ENCODE assay signal across 1 cellular context in the genomic region with DNA sequence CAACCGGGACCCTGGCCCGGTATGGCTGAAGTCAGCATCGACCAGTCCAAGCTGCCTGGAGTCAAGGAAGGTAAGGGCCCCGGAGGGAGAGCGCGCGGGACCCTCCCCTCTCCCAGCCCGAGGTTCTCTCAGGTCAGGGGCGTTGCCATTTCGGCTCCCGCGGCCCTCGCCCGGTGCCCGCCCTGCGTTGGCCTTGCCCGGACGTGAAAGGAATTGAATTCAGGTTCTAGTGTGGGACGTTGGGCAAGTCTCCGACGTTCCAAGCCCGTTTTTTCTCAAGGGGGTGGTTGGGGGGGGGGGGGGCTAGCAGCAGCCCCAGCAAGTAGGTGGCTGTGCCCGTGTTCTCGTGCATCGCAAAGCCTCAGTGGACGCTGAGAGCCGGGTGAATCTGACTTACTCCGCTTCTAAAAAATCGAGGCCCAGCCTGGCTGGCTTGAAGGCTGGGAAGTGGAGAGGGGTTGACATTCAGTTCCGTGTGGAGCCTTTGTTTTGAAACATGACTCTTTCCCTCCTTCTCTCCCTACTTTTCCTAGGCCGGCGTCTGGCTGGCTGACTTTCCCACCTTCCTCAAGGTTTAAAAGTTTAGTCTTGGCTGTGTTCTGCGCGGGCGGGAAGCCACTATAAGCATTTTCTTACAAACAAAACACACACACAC.
TF ChIP-seq lines count a peak whose summit lies in the region.

No MANE protein-coding gene starts in this region.

TF ChIP-seq in HepG2, 621 proteins besides CTCF, POLR2A, EP300 and RAD21 (continued from another document):
- TF ChIP-seq ZNF251 (CRISPR knock-in tag; IDR thresholded peaks at IDR 0.05) (no peak), MAZ (IDR thresholded peaks at IDR 0.05; ENCODE audit: borderline replicate concordance, low read depth, low read length) (no peak), MAZ (CRISPR knock-in tag; IDR thresholded peaks at IDR 0.05; ENCODE audit: low read depth) (no peak), ZNF644 (CRISPR knock-in tag; IDR thresholded peaks at IDR 0.05; ENCODE audit: low read depth) (no peak), ZNF670 (CRISPR knock-in tag; IDR thresholded peaks at IDR 0.05; ENCODE audit: borderline replicate concordance) (no peak), NR3C1 (CRISPR knock-in tag; IDR thresholded peaks at IDR 0.05) (no peak), PCBP1 (IDR thresholded peaks at IDR 0.05; ENCODE audit: borderline replicate concordance, low read depth, low read length) (peak; percentile 59; the same call in 1 of the 2 replicates), SMAD9 (CRISPR knock-in tag; IDR thresholded peaks at IDR 0.05) (no peak), ZSCAN9 (CRISPR knock-in tag; IDR thresholded peaks at IDR 0.05; ENCODE audit: borderline replicate concordance) (no peak), KDM5A (IDR thresholded peaks at IDR 0.05; ENCODE audit: borderline replicate concordance, low read length) (peak; percentile 13; the same call in 1 of the 2 replicates), ZNF616 (CRISPR knock-in tag; IDR thresholded peaks at IDR 0.05; ENCODE audit: low read depth) (no peak), ZBTB8A (CRISPR knock-in tag; IDR thresholded peaks at IDR 0.05; ENCODE audit: borderline replicate concordance, low read depth) (no peak), ZSCAN29 (CRISPR knock-in tag; conservative IDR thresholded peaks at IDR 0.05) (no peak), ZKSCAN8 (CRISPR knock-in tag; IDR thresholded peaks at IDR 0.05; ENCODE audit: borderline replicate concordance) (no peak; the same call in 1 of the 2 replicates), NCOA5 (CRISPR knock-in tag; IDR thresholded peaks at IDR 0.05) (no peak)
- TF ChIP-seq, protein P1, sequence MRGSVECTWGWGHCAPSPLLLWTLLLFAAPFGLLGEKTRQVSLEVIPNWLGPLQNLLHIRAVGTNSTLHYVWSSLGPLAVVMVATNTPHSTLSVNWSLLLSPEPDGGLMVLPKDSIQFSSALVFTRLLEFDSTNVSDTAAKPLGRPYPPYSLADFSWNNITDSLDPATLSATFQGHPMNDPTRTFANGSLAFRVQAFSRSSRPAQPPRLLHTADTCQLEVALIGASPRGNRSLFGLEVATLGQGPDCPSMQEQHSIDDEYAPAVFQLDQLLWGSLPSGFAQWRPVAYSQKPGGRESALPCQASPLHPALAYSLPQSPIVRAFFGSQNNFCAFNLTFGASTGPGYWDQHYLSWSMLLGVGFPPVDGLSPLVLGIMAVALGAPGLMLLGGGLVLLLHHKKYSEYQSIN (CRISPR knock-in tag; IDR thresholded peaks at IDR 0.05; ENCODE audit: borderline replicate concordance): no peak
- TF ChIP-seq, protein P2, sequence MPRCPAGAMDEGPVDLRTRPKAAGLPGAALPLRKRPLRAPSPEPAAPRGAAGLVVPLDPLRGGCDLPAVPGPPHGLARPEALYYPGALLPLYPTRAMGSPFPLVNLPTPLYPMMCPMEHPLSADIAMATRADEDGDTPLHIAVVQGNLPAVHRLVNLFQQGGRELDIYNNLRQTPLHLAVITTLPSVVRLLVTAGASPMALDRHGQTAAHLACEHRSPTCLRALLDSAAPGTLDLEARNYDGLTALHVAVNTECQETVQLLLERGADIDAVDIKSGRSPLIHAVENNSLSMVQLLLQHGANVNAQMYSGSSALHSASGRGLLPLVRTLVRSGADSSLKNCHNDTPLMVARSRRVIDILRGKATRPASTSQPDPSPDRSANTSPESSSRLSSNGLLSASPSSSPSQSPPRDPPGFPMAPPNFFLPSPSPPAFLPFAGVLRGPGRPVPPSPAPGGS (CRISPR knock-in tag; IDR thresholded peaks at IDR 0.05): 0 out of 2 replicates have a peak, but pooled peaks have one; percentile 3
- TF ChIP-seq, protein P3, sequence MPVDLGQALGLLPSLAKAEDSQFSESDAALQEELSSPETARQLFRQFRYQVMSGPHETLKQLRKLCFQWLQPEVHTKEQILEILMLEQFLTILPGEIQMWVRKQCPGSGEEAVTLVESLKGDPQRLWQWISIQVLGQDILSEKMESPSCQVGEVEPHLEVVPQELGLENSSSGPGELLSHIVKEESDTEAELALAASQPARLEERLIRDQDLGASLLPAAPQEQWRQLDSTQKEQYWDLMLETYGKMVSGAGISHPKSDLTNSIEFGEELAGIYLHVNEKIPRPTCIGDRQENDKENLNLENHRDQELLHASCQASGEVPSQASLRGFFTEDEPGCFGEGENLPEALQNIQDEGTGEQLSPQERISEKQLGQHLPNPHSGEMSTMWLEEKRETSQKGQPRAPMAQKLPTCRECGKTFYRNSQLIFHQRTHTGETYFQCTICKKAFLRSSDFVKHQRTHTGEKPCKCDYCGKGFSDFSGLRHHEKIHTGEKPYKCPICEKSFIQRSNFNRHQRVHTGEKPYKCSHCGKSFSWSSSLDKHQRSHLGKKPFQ (CRISPR knock-in tag; IDR thresholded peaks at IDR 0.05; ENCODE audit: insufficient replicate concordance): peak; percentile 47
- TF ChIP-seq, protein P4, sequence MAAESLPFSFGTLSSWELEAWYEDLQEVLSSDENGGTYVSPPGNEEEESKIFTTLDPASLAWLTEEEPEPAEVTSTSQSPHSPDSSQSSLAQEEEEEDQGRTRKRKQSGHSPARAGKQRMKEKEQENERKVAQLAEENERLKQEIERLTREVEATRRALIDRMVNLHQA (CRISPR knock-in tag; IDR thresholded peaks at IDR 0.05): no peak
- TF ChIP-seq, protein P5, sequence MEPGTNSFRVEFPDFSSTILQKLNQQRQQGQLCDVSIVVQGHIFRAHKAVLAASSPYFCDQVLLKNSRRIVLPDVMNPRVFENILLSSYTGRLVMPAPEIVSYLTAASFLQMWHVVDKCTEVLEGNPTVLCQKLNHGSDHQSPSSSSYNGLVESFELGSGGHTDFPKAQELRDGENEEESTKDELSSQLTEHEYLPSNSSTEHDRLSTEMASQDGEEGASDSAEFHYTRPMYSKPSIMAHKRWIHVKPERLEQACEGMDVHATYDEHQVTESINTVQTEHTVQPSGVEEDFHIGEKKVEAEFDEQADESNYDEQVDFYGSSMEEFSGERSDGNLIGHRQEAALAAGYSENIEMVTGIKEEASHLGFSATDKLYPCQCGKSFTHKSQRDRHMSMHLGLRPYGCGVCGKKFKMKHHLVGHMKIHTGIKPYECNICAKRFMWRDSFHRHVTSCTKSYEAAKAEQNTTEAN (CRISPR knock-in tag; conservative IDR thresholded peaks at IDR 0.05): 0 out of 2 replicates have a peak, but pooled peaks have one; percentile 8
- TF ChIP-seq, protein P6, sequence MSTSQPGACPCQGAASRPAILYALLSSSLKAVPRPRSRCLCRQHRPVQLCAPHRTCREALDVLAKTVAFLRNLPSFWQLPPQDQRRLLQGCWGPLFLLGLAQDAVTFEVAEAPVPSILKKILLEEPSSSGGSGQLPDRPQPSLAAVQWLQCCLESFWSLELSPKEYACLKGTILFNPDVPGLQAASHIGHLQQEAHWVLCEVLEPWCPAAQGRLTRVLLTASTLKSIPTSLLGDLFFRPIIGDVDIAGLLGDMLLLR (CRISPR knock-in tag; IDR thresholded peaks at IDR 0.05): no peak
- TF ChIP-seq, protein P7, sequence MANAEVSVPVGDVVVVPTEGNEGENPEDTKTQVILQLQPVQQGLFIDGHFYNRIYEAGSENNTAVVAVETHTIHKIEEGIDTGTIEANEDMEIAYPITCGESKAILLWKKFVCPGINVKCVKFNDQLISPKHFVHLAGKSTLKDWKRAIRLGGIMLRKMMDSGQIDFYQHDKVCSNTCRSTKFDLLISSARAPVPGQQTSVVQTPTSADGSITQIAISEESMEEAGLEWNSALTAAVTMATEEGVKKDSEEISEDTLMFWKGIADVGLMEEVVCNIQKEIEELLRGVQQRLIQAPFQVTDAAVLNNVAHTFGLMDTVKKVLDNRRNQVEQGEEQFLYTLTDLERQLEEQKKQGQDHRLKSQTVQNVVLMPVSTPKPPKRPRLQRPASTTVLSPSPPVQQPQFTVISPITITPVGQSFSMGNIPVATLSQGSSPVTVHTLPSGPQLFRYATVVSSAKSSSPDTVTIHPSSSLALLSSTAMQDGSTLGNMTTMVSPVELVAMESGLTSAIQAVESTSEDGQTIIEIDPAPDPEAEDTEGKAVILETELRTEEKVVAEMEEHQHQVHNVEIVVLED (CRISPR knock-in tag; IDR thresholded peaks at IDR 0.05; ENCODE audit: borderline replicate concordance): no peak
- TF ChIP-seq, protein P8, sequence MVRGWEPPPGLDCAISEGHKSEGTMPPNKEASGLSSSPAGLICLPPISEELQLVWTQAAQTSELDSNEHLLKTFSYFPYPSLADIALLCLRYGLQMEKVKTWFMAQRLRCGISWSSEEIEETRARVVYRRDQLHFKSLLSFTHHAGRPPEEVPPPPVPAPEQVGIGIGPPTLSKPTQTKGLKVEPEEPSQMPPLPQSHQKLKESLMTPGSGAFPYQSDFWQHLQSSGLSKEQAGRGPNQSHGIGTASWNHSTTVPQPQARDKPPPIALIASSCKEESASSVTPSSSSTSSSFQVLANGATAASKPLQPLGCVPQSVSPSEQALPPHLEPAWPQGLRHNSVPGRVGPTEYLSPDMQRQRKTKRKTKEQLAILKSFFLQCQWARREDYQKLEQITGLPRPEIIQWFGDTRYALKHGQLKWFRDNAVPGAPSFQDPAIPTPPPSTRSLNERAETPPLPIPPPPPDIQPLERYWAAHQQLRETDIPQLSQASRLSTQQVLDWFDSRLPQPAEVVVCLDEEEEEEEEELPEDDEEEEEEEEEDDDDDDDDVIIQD (CRISPR knock-in tag; IDR thresholded peaks at IDR 0.05; ENCODE audit: low read depth): no peak
